Comparison of ENCODE assay signal across 27 cellular contexts in the genomic region with DNA sequence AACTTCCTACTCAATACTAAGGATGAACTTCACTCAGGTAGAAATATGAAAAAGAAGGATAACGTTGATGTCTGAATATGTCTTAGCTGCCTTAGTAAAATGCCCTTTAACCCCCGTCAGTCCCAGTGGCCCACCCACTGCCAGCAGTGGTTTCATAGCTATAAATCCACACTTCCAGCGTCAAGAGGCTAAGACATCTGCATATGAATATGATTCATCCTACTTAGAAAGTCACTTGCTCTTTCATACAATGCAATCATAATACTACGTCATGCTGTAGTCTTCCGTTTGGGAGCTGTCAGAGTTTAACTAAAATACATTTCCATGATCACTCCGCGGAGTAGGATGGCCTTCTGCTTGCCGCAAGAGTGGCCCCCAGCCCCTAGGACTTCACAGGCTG.
"Had no signal": no experiment of that assay in that cellular context is flagged by ENCODE, and none has a peak within 500 bp of the region (broad histone marks: within the 10 kb centered on the region; RNA-seq: fewer than 3 reads in every experiment).

No MANE protein-coding gene starts in this region.

- H3K27me3 Mint-ChIP-seq: activated CD4-positive, alpha-beta memory T cell treated with anti-CD3 and anti-CD28 coated beads, Interleukin-2, amount 10 ng/mL, durations not matched to agents 7 days and 5 days; activated naive CD8-positive, alpha-beta T cell; activated naive CD8-positive, alpha-beta T cell treated with anti-CD3 and anti-CD28 coated beads, Interleukin-2, amount 50 U/mL, for 24 hours; activated T-cell treated with anti-CD3 and anti-CD28 coated beads, Interleukin-2, amount 50 U/mL, for 24 hours had no signal

- H3K9me3 Mint-ChIP-seq: activated CD4-positive, alpha-beta memory T cell treated with anti-CD3 and anti-CD28 coated beads, Interleukin-2, amount 10 ng/mL, durations not matched to agents 7 days and 5 days; activated naive CD4-positive, alpha-beta T cell treated with anti-CD3 and anti-CD28 coated beads for 36 hours; activated naive CD8-positive, alpha-beta T cell treated with anti-CD3 and anti-CD28 coated beads, Interleukin-2, amount 50 U/mL, for 24 hours; activated T-cell treated with anti-CD3 and anti-CD28 coated beads, Interleukin-2, amount 50 U/mL, for 24 hours; activated T-helper 2 cell treated with anti-CD3 and anti-CD28 coated beads, Interferon-gamma antibody, Interleukin-2, Interleukin-4, amounts not matched to agents 10 μg/mL and 5 μg/mL and 100 μg/mL, durations not matched to agents 14 hours and 24 hours and 36 hours; T-helper 1 cell treated with Interleukin-12 subunit alpha and Interleukin-12 subunit beta and Interleukin-4 antibody, amounts not matched to agents 30 μg/mL and 1 μg/mL, for 36 hours; T-helper 2 cell treated with Interferon-gamma antibody and Interleukin-4, amounts not matched to agents 5 μg/mL and 100 μg/mL, for 36 hours had no signal

- H3K27me3 ChIP-seq: brain microvascular endothelial cell, MG63, Peyer's patch, SJSA1 had no signal

- H3K27ac ChIP-seq: brain microvascular endothelial cell, Peyer's patch, SJSA1 had no signal

- H3K4me3 ChIP-seq: MG63, Peyer's patch, SJSA1 had no signal

- H3K4me1 ChIP-seq: SJSA1 had no signal

- H3K9me3 ChIP-seq: MG63, Peyer's patch, SJSA1, SK-N-SH had no signal

- H3K9ac ChIP-seq: SK-N-SH had no signal

- ATAC-seq: activated CD4-positive, CD25-positive, alpha-beta regulatory T cell treated with anti-CD3 and anti-CD28 coated beads, Interleukin-2, amount 50 U/mL, for 24 hours; activated naive CD8-positive, alpha-beta T cell treated with anti-CD3 and anti-CD28 coated beads, Interleukin-2, amount 50 U/mL, for 24 hours had no signal

- H3K4me3 Mint-ChIP-seq: activated CD4-positive, alpha-beta memory T cell treated with anti-CD3 and anti-CD28 coated beads, Interleukin-2, amount 10 ng/mL, durations not matched to agents 7 days and 5 days; activated naive CD4-positive, alpha-beta T cell treated with anti-CD3 and anti-CD28 coated beads for 36 hours; activated naive CD8-positive, alpha-beta T cell; activated naive CD8-positive, alpha-beta T cell treated with anti-CD3 and anti-CD28 coated beads, Interleukin-2, amount 50 U/mL, for 24 hours; activated T-cell treated with anti-CD3 and anti-CD28 coated beads, Interleukin-2, amount 50 U/mL, for 24 hours; T-helper 1 cell treated with Interleukin-12 subunit alpha and Interleukin-12 subunit beta and Interleukin-4 antibody, amounts not matched to agents 30 μg/mL and 1 μg/mL, for 36 hours; T-helper 2 cell treated with Interferon-gamma antibody and Interleukin-4, amounts not matched to agents 5 μg/mL and 100 μg/mL, for 36 hours had no signal

- H3K4me1 Mint-ChIP-seq: activated CD4-positive, alpha-beta memory T cell treated with anti-CD3 and anti-CD28 coated beads, Interleukin-2, amount 10 ng/mL, durations not matched to agents 7 days and 5 days had no signal

- H3K27ac Mint-ChIP-seq: activated CD4-positive, alpha-beta memory T cell treated with anti-CD3 and anti-CD28 coated beads, Interleukin-2, amount 10 ng/mL, durations not matched to agents 7 days and 5 days; activated naive CD4-positive, alpha-beta T cell treated with anti-CD3 and anti-CD28 coated beads for 36 hours; activated naive CD8-positive, alpha-beta T cell treated with anti-CD3 and anti-CD28 coated beads, Interleukin-2, amount 50 U/mL, for 24 hours; activated T-helper 2 cell treated with anti-CD3 and anti-CD28 coated beads, Interferon-gamma antibody, Interleukin-2, Interleukin-4, amounts not matched to agents 10 μg/mL and 5 μg/mL and 100 μg/mL, durations not matched to agents 14 hours and 24 hours and 36 hours; T-helper 1 cell treated with Interleukin-12 subunit alpha and Interleukin-12 subunit beta and Interleukin-4 antibody, amounts not matched to agents 30 μg/mL and 1 μg/mL, for 36 hours; T-helper 2 cell treated with Interferon-gamma antibody and Interleukin-4, amounts not matched to agents 5 μg/mL and 100 μg/mL, for 36 hours had no signal

- H3K36me3 ChIP-seq: brain microvascular endothelial cell, MG63, Peyer's patch had no signal

- DNase-seq: activated CD4-positive, alpha-beta memory T cell treated with anti-CD3 and anti-CD28 coated beads, Interleukin-2, amount 10 ng/mL, durations not matched to agents 7 days and 5 days; activated CD4-positive, alpha-beta T cell treated with anti-CD3 and anti-CD28 coated beads for 4 hours; activated gamma-delta T cell; activated naive CD4-positive, alpha-beta T cell treated with anti-CD3 and anti-CD28 coated beads for 36 hours; activated naive CD8-positive, alpha-beta T cell treated with anti-CD3 and anti-CD28 coated beads, Interleukin-2, amount 50 U/mL, for 24 hours; activated T-cell treated with anti-CD3 and anti-CD28 coated beads, Interleukin-2, amount 50 U/mL, for 24 hours; anterior cingulate cortex; brain microvascular endothelial cell; central memory CD4-positive, alpha-beta T cell; Kasumi-1; MG63; NCI-H1048; NCI-H1436 treated with DMSO at 0.1 percent for 48 hours; NCI-H1694 treated with DMSO at 0.1 percent for 48 hours; NCI-H2029; NCI-H345; NCI-H524 treated with DMSO at 0.1 percent for 48 hours; Peyer's patch; RPMI8226; SHP77 treated with DMSO at 0.1 percent for 48 hours; SK-N-SH had no signal
